In the genomic region with DNA sequence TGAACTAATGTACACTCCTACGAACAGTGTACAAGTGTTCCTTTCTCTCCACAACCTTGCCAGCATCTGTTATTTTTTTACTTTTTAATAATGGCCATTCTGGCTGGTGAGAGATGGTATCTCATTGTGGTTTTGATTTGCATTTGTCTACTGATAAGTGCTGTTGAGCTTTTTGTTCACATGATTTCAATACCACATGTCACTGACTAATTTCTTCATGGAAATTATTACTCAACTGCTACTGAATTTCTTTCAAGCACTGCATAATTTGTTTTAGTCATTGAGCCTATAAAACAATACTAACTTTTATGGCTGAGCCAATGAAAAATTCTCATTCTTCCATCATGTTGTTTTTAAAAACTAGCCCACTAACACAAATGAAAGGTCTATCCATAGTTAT, we compare ENCODE assay signal across 30 cellular contexts.
A peak's percentile ranks its signal among the peaks of the same experiment; 100 is the strongest.
DNase-seq lines count a peak whose midpoint lies in the region; ATAC-seq and TF ChIP-seq lines count a peak whose summit lies in the region.
"Had no signal": no experiment of that assay in that cellular context is flagged by ENCODE, and none has a peak within 500 bp of the region (broad histone marks: within the 10 kb centered on the region; RNA-seq: fewer than 3 reads in every experiment).

No MANE protein-coding gene starts in this region.

- no peaks in the 10 kb centered on the region for H3K9me2 ChIP-seq in PC-3 (replicated peaks; ENCODE audit: low read length)

- H3K4me1 Mint-ChIP-seq in activated CD4-positive, alpha-beta T cell treated with anti-CD3 and anti-CD28 coated beads for 36 hours, result no peaks in the 10 kb centered on the region
- H3K4me1 Mint-ChIP-seq: activated naive CD4-positive, alpha-beta T cell treated with anti-CD3 and anti-CD28 coated beads, Interleukin-2, amount 10 ng/mL, durations not matched to agents 7 days and 5 days; nephron; stimulated activated naive B cell treated with anti-CD40 and anti-IgM and Interleukin-4, amounts not matched to agents 10 μg/mL and 1 μg/mL and 100 μg/mL, for 72 hours had no signal

- no TSS peak for BruUV-seq in PC-3 (replicated peaks; lab: Mats Ljungman, UMichigan)

- no peaks in the 10 kb centered on the region for H3K79me2 ChIP-seq in PC-3 (ENCODE audit: low read length)

- CTCF ChIA-PET in PC-3 (lab: Charles Lee), result no interaction called here
- CTCF ChIA-PET in activated CD4-positive, alpha-beta T cell treated with anti-CD3 and anti-CD28 coated beads for 36 hours (lab: Charles Lee), result no interaction called here

- peaks cover 4% of the 10 kb centered on the region for H3K9me3 Mint-ChIP-seq in activated CD4-positive, alpha-beta T cell treated with anti-CD3 and anti-CD28 coated beads for 36 hours (ENCODE audit: low read depth)

- POLR2A ChIA-PET in PC-3 (lab: Charles Lee; ENCODE audit: unreplicated experiment), result no interaction called here
- POLR2A ChIA-PET in activated CD4-positive, alpha-beta T cell treated with anti-CD3 and anti-CD28 coated beads for 36 hours (lab: Charles Lee), result no interaction called here

- DNase-seq in H4 (ENCODE audit: low spot score), result peak; percentile 32
- DNase-seq in PC-3, result peak; percentile 12
- peak; percentile 22 for DNase-seq in epithelial cell of prostate (ENCODE audit: low read depth, low spot score)
- peak; percentile 30 for DNase-seq in myocyte (ENCODE audit: low read depth)
- no peak for DNase-seq in activated CD4-positive, alpha-beta T cell treated with anti-CD3 and anti-CD28 coated beads for 36 hours
- no peak for DNase-seq in stimulated activated CD4-positive, alpha-beta T cell treated with anti-CD3 and anti-CD28 coated beads, Interleukin-4, amount 100 ng/mL, for 4 hours
- DNase-seq in GM10266 (ENCODE audit: extremely low spot score), result no peak
- DNase-seq: activated CD8-positive, alpha-beta memory T cell treated with anti-CD3 and anti-CD28 coated beads, Interleukin-2, amount 50 U/mL, for 48 hours; activated CD8-positive, alpha-beta T cell treated with anti-CD3 and anti-CD28 coated beads for 36 hours; activated naive CD4-positive, alpha-beta T cell treated with anti-CD3 and anti-CD28 coated beads, Interleukin-2, amount 10 ng/mL, durations not matched to agents 7 days and 5 days; adrenal gland; COR-L47; DMS79 treated with DMSO at 0.1 percent for 48 hours; GDM1; GOT3; heart left ventricle; islet precursor cell; KBM-7; NCI-H1417 treated with DMSO at 0.1 percent for 48 hours; NCI-H2029 treated with DMSO at 0.1 percent for 48 hours; NCI-H524 treated with DMSO at 0.1 percent for 48 hours; Right ventricle myocardium superior; stimulated activated naive B cell treated with anti-CD40 and anti-IgM and Interleukin-4, amounts not matched to agents 10 μg/mL and 1 μg/mL and 100 μg/mL, for 72 hours; substantia nigra had no signal

- intact Hi-C loops in PC-3 (cut with micrococcal nuclease), result no loop called here
- intact Hi-C loops in activated CD4-positive, alpha-beta T cell treated with anti-CD3 and anti-CD28 coated beads for 36 hours (cut with DNase I, micrococcal nuclease), result no loop called here

- TF ChIP-seq CTCF in PC-3 (conservative IDR thresholded peaks at IDR 0.05; ENCODE audit: low read depth, low read length) (no peak), GM10266 (IDR thresholded peaks at IDR 0.05; ENCODE audit: control insufficient read depth, insufficient read depth, low read depth, missing control alignments) (no peak)

- no peak overlapping the region for H3K4me2 ChIP-seq in PC-3 (ENCODE audit: low read length)
- H3K4me2 ChIP-seq: BLaER1 treated with 17β-estradiol and CSF1 and Interleukin-3, amounts not matched to agents 10 nM and 100 nM had no signal

- H3K27ac Mint-ChIP-seq in activated CD4-positive, alpha-beta T cell treated with anti-CD3 and anti-CD28 coated beads for 36 hours, result no peak overlapping the region
- H3K27ac Mint-ChIP-seq: activated CD8-positive, alpha-beta T cell treated with anti-CD3 and anti-CD28 coated beads for 36 hours; activated naive CD4-positive, alpha-beta T cell treated with anti-CD3 and anti-CD28 coated beads, Interleukin-2, amount 10 ng/mL, durations not matched to agents 7 days and 5 days; nephron; stimulated activated naive B cell treated with anti-CD40 and anti-IgM and Interleukin-4, amounts not matched to agents 10 μg/mL and 1 μg/mL and 100 μg/mL, for 72 hours; T-helper 2 cell treated with Interferon-gamma antibody and Interleukin-4, amounts not matched to agents 5 μg/mL and 100 μg/mL, for 36 hours had no signal

- H3K27me3 ChIP-seq in PC-3 (ENCODE audit: low read length), result no peaks in the 10 kb centered on the region
- H3K27me3 ChIP-seq: adrenal gland; BLaER1 treated with 17β-estradiol and CSF1 and Interleukin-3, amounts not matched to agents 10 nM and 100 nM; breast epithelium; heart left ventricle had no signal

- peaks cover 10% of the 10 kb centered on the region; the same call in 1 of the 2 replicates for H3K4me1 ChIP-seq in PC-3 (ENCODE audit: insufficient read depth, low read length)
- H3K4me1 ChIP-seq: adrenal gland; BLaER1 treated with 17β-estradiol and CSF1 and Interleukin-3, amounts not matched to agents 10 nM and 100 nM; breast epithelium had no signal

- H3K27me3 Mint-ChIP-seq in activated CD4-positive, alpha-beta T cell treated with anti-CD3 and anti-CD28 coated beads for 36 hours, result no peaks in the 10 kb centered on the region
- H3K27me3 Mint-ChIP-seq: activated CD8-positive, alpha-beta T cell treated with anti-CD3 and anti-CD28 coated beads for 36 hours; activated naive CD4-positive, alpha-beta T cell treated with anti-CD3 and anti-CD28 coated beads, Interleukin-2, amount 10 ng/mL, durations not matched to agents 7 days and 5 days had no signal

- no peak overlapping the region for H2AFZ ChIP-seq in PC-3 (ENCODE audit: low read length)

- H3K36me3 ChIP-seq in PC-3 (ENCODE audit: low read depth, low read length), result no peaks in the 10 kb centered on the region
- H3K36me3 ChIP-seq: adrenal gland; BLaER1 treated with 17β-estradiol and CSF1 and Interleukin-3, amounts not matched to agents 10 nM and 100 nM; breast epithelium had no signal

- ATAC-seq in PC-3, result no peak; the same call in 1 of the 2 replicates
- ATAC-seq in activated CD4-positive, alpha-beta T cell treated with anti-CD3 and anti-CD28 coated beads for 36 hours, result no peak
- ATAC-seq in GM21529 (IDR thresholded peaks at IDR 0.05; ENCODE audit: unreplicated experiment), result no peak
- ATAC-seq: activated CD8-positive, alpha-beta T cell treated with anti-CD3 and anti-CD28 coated beads for 36 hours; heart left ventricle; stimulated activated naive B cell treated with anti-CD40 and anti-IgM and Interleukin-4, amounts not matched to agents 10 μg/mL and 1 μg/mL and 100 μg/mL, for 72 hours had no signal

- no peaks in the 10 kb centered on the region for H4K20me1 ChIP-seq in PC-3 (ENCODE audit: low read length)
- H4K20me1 ChIP-seq: BLaER1 treated with 17β-estradiol and CSF1 and Interleukin-3, amounts not matched to agents 10 nM and 100 nM had no signal

- no peak overlapping the region for H3K4me3 ChIP-seq in PC-3 (ENCODE audit: low read length)
- H3K4me3 ChIP-seq: adrenal gland; BLaER1 treated with 17β-estradiol and CSF1 and Interleukin-3, amounts not matched to agents 10 nM and 100 nM; breast epithelium; heart left ventricle had no signal

- H3K4me3 Mint-ChIP-seq in activated CD4-positive, alpha-beta T cell treated with anti-CD3 and anti-CD28 coated beads for 36 hours, result no peak overlapping the region
- H3K4me3 Mint-ChIP-seq: activated CD8-positive, alpha-beta T cell treated with anti-CD3 and anti-CD28 coated beads for 36 hours; activated naive CD4-positive, alpha-beta T cell treated with anti-CD3 and anti-CD28 coated beads, Interleukin-2, amount 10 ng/mL, durations not matched to agents 7 days and 5 days; nephron; stimulated activated naive B cell treated with anti-CD40 and anti-IgM and Interleukin-4, amounts not matched to agents 10 μg/mL and 1 μg/mL and 100 μg/mL, for 72 hours; T-helper 2 cell treated with Interferon-gamma antibody and Interleukin-4, amounts not matched to agents 5 μg/mL and 100 μg/mL, for 36 hours had no signal

- no peaks in the 10 kb centered on the region for H3K9me3 ChIP-seq in PC-3 (ENCODE audit: low read length)
- H3K9me3 ChIP-seq: adrenal gland had no signal

- H3K27ac ChIP-seq in PC-3 (ENCODE audit: low read length) (peak overlapping the region; percentile 67), epithelial cell of prostate (no peak overlapping the region)
- H3K27ac ChIP-seq: adrenal gland; BLaER1 treated with 17β-estradiol and CSF1 and Interleukin-3, amounts not matched to agents 10 nM and 100 nM; breast epithelium; heart left ventricle; HL-60 had no signal

- H3K36me3 Mint-ChIP-seq in activated CD4-positive, alpha-beta T cell treated with anti-CD3 and anti-CD28 coated beads for 36 hours (ENCODE audit: low read depth), result no peaks in the 10 kb centered on the region
- H3K36me3 Mint-ChIP-seq: activated naive CD4-positive, alpha-beta T cell treated with anti-CD3 and anti-CD28 coated beads, Interleukin-2, amount 10 ng/mL, durations not matched to agents 7 days and 5 days; stimulated activated naive B cell treated with anti-CD40 and anti-IgM and Interleukin-4, amounts not matched to agents 10 μg/mL and 1 μg/mL and 100 μg/mL, for 72 hours had no signal

- H3K9ac ChIP-seq in PC-3 (ENCODE audit: low read length), result no peak overlapping the region
- H3K9ac ChIP-seq: BLaER1 treated with 17β-estradiol and CSF1 and Interleukin-3, amounts not matched to agents 10 nM and 100 nM had no signal

- no peaks in the 10 kb centered on the region for H3F3A ChIP-seq in PC-3 (ENCODE audit: low read length, unreplicated experiment)

Comparison
In these comparisons a context has a peak if more than half of its experiments do, and no peak if none do; other contexts are left out.
1. DNase-seq: peak in H4 (single experiment), PC-3 (single experiment), epithelial cell of prostate (single experiment) and myocyte (single experiment); none in activated CD4-positive, alpha-beta T cell treated with anti-CD3 and anti-CD28 coated beads for 36 hours (single experiment), stimulated activated CD4-positive, alpha-beta T cell treated with anti-CD3 and anti-CD28 coated beads, Interleukin-4, amount 100 ng/mL, for 4 hours (0 of 2) and GM10266 (single experiment).